In the genomic region with DNA sequence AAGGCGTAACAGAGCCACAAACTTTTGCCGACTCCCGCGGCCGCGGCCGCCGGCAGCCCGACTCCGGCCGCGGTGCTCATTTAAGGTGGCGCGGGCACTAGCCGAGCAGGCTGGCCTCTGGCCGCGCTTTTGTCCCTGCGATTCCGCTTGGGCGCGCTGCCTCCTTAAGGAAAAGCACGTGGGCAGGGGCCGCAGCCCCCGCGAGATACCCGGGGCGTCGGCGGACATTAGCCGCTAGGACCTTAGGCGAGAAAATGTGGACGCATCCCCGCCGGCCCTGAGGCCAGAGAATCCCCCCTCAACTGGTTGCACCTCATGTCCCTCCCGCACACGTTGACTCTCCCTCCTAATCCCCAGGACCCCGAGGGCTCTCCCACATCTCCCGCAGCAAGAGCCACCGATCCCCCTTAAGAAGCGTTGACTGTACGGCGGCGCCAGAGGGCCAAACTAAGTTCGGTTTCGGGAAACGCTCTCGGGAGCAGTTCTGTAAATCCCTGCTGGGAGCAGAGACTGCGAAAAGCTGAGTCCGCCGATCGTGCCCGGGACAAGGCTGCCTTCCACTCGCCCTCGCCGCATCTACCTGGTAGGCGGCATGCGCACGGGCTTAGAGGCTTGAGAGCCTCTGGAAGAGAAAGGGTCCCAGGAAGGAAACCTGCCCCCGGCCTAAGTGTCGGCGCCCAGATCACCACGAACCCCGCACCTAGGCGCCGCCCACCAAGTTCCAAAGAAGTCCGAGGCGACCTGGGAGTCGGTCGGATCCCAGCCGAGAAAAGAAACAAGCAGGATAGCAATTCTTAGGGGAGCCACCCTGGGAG, we compare ENCODE assay signal across 9 cellular contexts. TPM values are rescaled to one million over a fixed set of nuclear protein-coding genes. Genes with fewer than 3 reads are reported as not detected.
A peak's percentile ranks its signal among the peaks of the same experiment; 100 is the strongest.
DNase-seq lines count a peak whose midpoint lies in the region; ATAC-seq, FAIRE-seq and TF ChIP-seq lines count a peak whose summit lies in the region.
"Had no signal": no experiment of that assay in that cellular context is flagged by ENCODE, and none has a peak within 500 bp of the region (broad histone marks: within the 10 kb centered on the region; RNA-seq: fewer than 3 reads in every experiment).

No MANE protein-coding gene starts in this region.

- peak overlapping the region; percentile 45 for H2BK12ac ChIP-seq in trophoblast cell (ENCODE audit: low read length)

- H3K4me2 ChIP-seq in astrocyte (ENCODE audit: low read length) (peak overlapping the region; percentile 92), trophoblast cell (ENCODE audit: low read length) (peak overlapping the region; percentile 81)

- peak; percentile 95 for DNase-seq in DMS53 (lab: John Stamatoyannopoulos, UW)
- DNase-seq in H4 (ENCODE audit: low spot score) = peak; percentile 86
- peak; percentile 81 for DNase-seq in NCI-H1092 (lab: John Stamatoyannopoulos, UW)
- DNase-seq in SW 1271 (lab: John Stamatoyannopoulos, UW) = peak; percentile 72 to 91
- DNase-seq in astrocyte (ENCODE audit: low read depth) = peak; percentile 96
- DNase-seq in left ventricle myocardium inferior = peak; percentile 95
- DNase-seq in trophoblast cell = peak; percentile 89 to 97

- no peak overlapping the region for H3K4ac ChIP-seq in trophoblast cell (ENCODE audit: low read depth, low read length)

- no peak for TF ChIP-seq CTCF in astrocyte (IDR thresholded peaks at IDR 0.05; ENCODE audit: insufficient read depth, low read depth, low read length)
- peak; percentile 10 for TF ChIP-seq CTCF in left ventricle myocardium inferior (IDR thresholded peaks at IDR 0.05; ENCODE audit: borderline replicate concordance)

- H3K27me3 Mint-ChIP-seq in astrocyte (ENCODE audit: low read depth, unreplicated experiment) = peaks cover 20% of the 10 kb centered on the region

- no peaks in the 10 kb centered on the region for H3K36me3 ChIP-seq in astrocyte (ENCODE audit: insufficient read depth, low read length)
- H3K36me3 ChIP-seq in left ventricle myocardium inferior = no peaks in the 10 kb centered on the region
- no peaks in the 10 kb centered on the region for H3K36me3 ChIP-seq in trophoblast cell (ENCODE audit: control insufficient read depth in 1 of 2, insufficient read depth in 2 of 2, low read length in 2 of 2)

- peak overlapping the region; percentile 90 for H4K8ac ChIP-seq in trophoblast cell (ENCODE audit: low read depth, low read length)

- ATAC-seq in HG03095 (IDR thresholded peaks at IDR 0.05; ENCODE audit: unreplicated experiment) = no peak

- H3K79me2 ChIP-seq in astrocyte (ENCODE audit: insufficient read depth, low read length) (peaks cover 42% of the 10 kb centered on the region), trophoblast cell (ENCODE audit: control insufficient read depth, insufficient read depth, low read length, poor library complexity) (no peaks in the 10 kb centered on the region)

- H3K4me3 Mint-ChIP-seq in astrocyte (ENCODE audit: unreplicated experiment) = peak overlapping the region; percentile 98

- H3K27ac ChIP-seq in astrocyte (ENCODE audit: low read depth, low read length) (peak overlapping the region; percentile 86), left ventricle myocardium inferior (replicated peaks) (peak overlapping the region; percentile 78), trophoblast cell (ENCODE audit: low read depth, low read length) (no peak overlapping the region)

- peak overlapping the region; percentile 76 for H3K4me3 ChIP-seq in astrocyte (ENCODE audit: insufficient read depth, low read depth, low read length)
- peak overlapping the region; percentile 92 for H3K4me3 ChIP-seq in left ventricle myocardium inferior
- H3K4me3 ChIP-seq in trophoblast cell (ENCODE audit: low read depth, low read length) = peak overlapping the region; percentile 70

- peak overlapping the region; percentile 40 for H4K91ac ChIP-seq in trophoblast cell (ENCODE audit: low read depth, low read length)

- peaks cover 3% of the 10 kb centered on the region for H3K4me1 Mint-ChIP-seq in astrocyte (ENCODE audit: low read depth, unreplicated experiment)

- H3K23ac ChIP-seq in trophoblast cell (ENCODE audit: low read length) = no peak overlapping the region

- H3K27ac Mint-ChIP-seq in astrocyte (ENCODE audit: unreplicated experiment) = peak overlapping the region; percentile 100

- H4K12ac ChIP-seq in trophoblast cell (ENCODE audit: low read depth, low read length) = peak overlapping the region; percentile 65

- H3K27me3 ChIP-seq in astrocyte (ENCODE audit: insufficient read depth, low read length) = peaks cover 23% of the 10 kb centered on the region
- peaks cover 81% of the 10 kb centered on the region for H3K27me3 ChIP-seq in left ventricle myocardium inferior (ENCODE audit: low read depth)
- peaks cover 66% of the 10 kb centered on the region for H3K27me3 ChIP-seq in trophoblast cell (ENCODE audit: insufficient read depth, low read length)

- H3K9ac ChIP-seq in astrocyte (ENCODE audit: low read length) (peak overlapping the region; percentile 84), trophoblast cell (ENCODE audit: low read length) (peak overlapping the region; percentile 73)

- H3K14ac ChIP-seq in trophoblast cell (ENCODE audit: low read length) = peak overlapping the region; percentile 59

- WGBS in trophoblast cell (ENCODE audit: extremely low coverage, insufficient coverage, insufficient read length) = no CpG with 5 or more reads among the region's 70 CpGs

- H3K36me3 Mint-ChIP-seq in astrocyte (ENCODE audit: low read depth, unreplicated experiment) = no peaks in the 10 kb centered on the region

- FAIRE-seq in astrocyte (lab: Jason Lieb, UNC) = no peak
- FAIRE-seq: colon had no signal

- H2AK5ac ChIP-seq in trophoblast cell (ENCODE audit: low read length) = no peak overlapping the region

- H3K79me1 ChIP-seq in trophoblast cell (ENCODE audit: low read length) = peaks cover 8% of the 10 kb centered on the region

- peak overlapping the region; percentile 95 for H2AFZ ChIP-seq in astrocyte (ENCODE audit: low read depth, low read length)
- H2AFZ ChIP-seq in trophoblast cell (ENCODE audit: insufficient read depth, low read length, poor library complexity) = peak overlapping the region; percentile 66

- no peak overlapping the region for H2BK5ac ChIP-seq in trophoblast cell (ENCODE audit: low read depth, low read length, poor library complexity)

- intact Hi-C loops in left ventricle myocardium inferior (cut with micrococcal nuclease) = no loop called here

- no peaks in the 10 kb centered on the region for H3K9me3 ChIP-seq in astrocyte (ENCODE audit: insufficient read depth, low read depth, low read length)
- no peaks in the 10 kb centered on the region for H3K9me3 ChIP-seq in left ventricle myocardium inferior (replicated peaks)
- H3K9me3 ChIP-seq in trophoblast cell (ENCODE audit: insufficient read depth, low read depth, low read length) = peaks cover 8% of the 10 kb centered on the region

- H2BK120ac ChIP-seq in trophoblast cell (ENCODE audit: insufficient read depth, low read length, poor library complexity) = no peak overlapping the region

- H3K18ac ChIP-seq in trophoblast cell (ENCODE audit: low read length) = peak overlapping the region; percentile 42

- peaks cover 12% of the 10 kb centered on the region for H4K20me1 ChIP-seq in astrocyte (ENCODE audit: insufficient read depth, low read length)

- H3K9me3 Mint-ChIP-seq in astrocyte (ENCODE audit: unreplicated experiment) = no peaks in the 10 kb centered on the region

- peaks cover 18% of the 10 kb centered on the region for H3K4me1 ChIP-seq in astrocyte (ENCODE audit: insufficient read depth, low read length)
- peaks cover 78% of the 10 kb centered on the region for H3K4me1 ChIP-seq in left ventricle myocardium inferior
- H3K4me1 ChIP-seq in trophoblast cell (ENCODE audit: control insufficient read depth in 1 of 2, insufficient read depth in 2 of 2, low read length in 2 of 2) = peaks cover 13 to 19% of the 10 kb centered on the region in 2 experiments

RNA-seq across cellular contexts. Expression of a gene that starts 1.8 kb away (rescaled TPM):
- total RNA-seq in H4 (2014; rRNA removed; shearing (Covaris generic)) = 10.3 TPM in 2 replicates
- total RNA-seq in astrocyte (11.6 and 12.3 TPM in 2 replicates), left ventricle myocardium inferior (1.1 TPM)
- 0.37 and 0.44 TPM in 2 replicates for polyA plus RNA-seq in trophoblast cell (2013)
